Comparison of ENCODE assay signal across 8 cellular contexts in the genomic region with DNA sequence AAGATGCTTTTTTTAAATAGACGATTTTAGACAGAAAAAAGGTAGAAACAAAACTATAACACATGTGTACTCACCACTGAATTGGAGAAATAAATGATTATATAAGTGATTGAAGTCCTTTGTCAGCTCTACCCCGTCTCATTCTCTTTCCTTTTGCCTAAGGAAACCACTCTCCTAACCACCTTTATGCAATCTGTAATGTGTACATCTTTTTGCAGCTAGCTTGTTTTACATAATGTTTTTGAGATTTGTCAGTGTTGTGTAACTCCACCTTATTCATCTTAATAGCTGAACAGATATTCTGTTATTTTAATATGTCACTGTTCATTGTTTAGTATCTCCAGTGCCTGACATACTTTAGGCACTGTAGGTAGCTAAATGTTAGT. TPM values are rescaled to one million over a fixed set of nuclear protein-coding genes. Genes with fewer than 3 reads are reported as not detected.
DNase-seq lines count a peak whose midpoint lies in the region; ATAC-seq and FAIRE-seq lines count a peak whose summit lies in the region.

No MANE protein-coding gene starts in this region.

- H3K9ac ChIP-seq in iPS-20b (ENCODE audit: low read depth, low read length), result peak overlapping the region; percentile 97

- no peaks in the 10 kb centered on the region for H3K27me3 Mint-ChIP-seq in activated T-helper 17 cell treated with anti-CD3 and anti-CD28 coated beads, Interleukin-2, amount 50 U/mL, for 72 hours

- no peaks in the 10 kb centered on the region for H3K27me3 ChIP-seq in iPS-20b (ENCODE audit: insufficient read depth, low read length)

- H3K27ac Mint-ChIP-seq in activated T-helper 17 cell treated with anti-CD3 and anti-CD28 coated beads, Interleukin-2, amount 50 U/mL, for 72 hours, result peak overlapping the region; percentile 99

- peaks cover 28% of the 10 kb centered on the region for H3K4me1 Mint-ChIP-seq in activated T-helper 17 cell treated with anti-CD3 and anti-CD28 coated beads, Interleukin-2, amount 50 U/mL, for 72 hours

- peaks cover 54% of the 10 kb centered on the region for H3K4me1 ChIP-seq in iPS-20b (ENCODE audit: insufficient read depth, low read length)

- no peak for ATAC-seq in activated T-helper 17 cell treated with anti-CD3 and anti-CD28 coated beads, Interleukin-2, amount 50 U/mL, for 72 hours (replicated peaks)

- H3K9me3 Mint-ChIP-seq in activated T-helper 17 cell treated with anti-CD3 and anti-CD28 coated beads, Interleukin-2, amount 50 U/mL, for 72 hours, result no peaks in the 10 kb centered on the region

- H3K9me3 ChIP-seq in iPS-20b (ENCODE audit: insufficient read depth, low read depth, low read length), result no peaks in the 10 kb centered on the region

- peaks cover 31% of the 10 kb centered on the region for H3K36me3 ChIP-seq in iPS-20b (ENCODE audit: insufficient read depth, low read depth, low read length)

- peaks cover 38% of the 10 kb centered on the region for H3K36me3 Mint-ChIP-seq in activated T-helper 17 cell treated with anti-CD3 and anti-CD28 coated beads, Interleukin-2, amount 50 U/mL, for 72 hours (ENCODE audit: low read depth)

- peak overlapping the region; percentile 78 for H3K27ac ChIP-seq in iPS-20b (ENCODE audit: low read length)
- H3K27ac ChIP-seq in substantia nigra (ENCODE audit: low read depth, low read length, poor library complexity, severe bottlenecking), result peak overlapping the region; percentile 93

- no peak for FAIRE-seq in urothelium cell line (lab: Jason Lieb, UNC)

- peak overlapping the region; percentile 86 for H3K4me3 ChIP-seq in iPS-20b (ENCODE audit: low read length)

- peak; percentile 54 for DNase-seq in SIG-M5 treated with dmso at 0.1 percent for 504 hours (lab: John Stamatoyannopoulos, UW; ENCODE audit: unreplicated experiment)
- DNase-seq in SIG-M5 (lab: John Stamatoyannopoulos, UW), result no peak
- DNase-seq in substantia nigra (lab: John Stamatoyannopoulos, UW), result no peak
- no peak for DNase-seq in NCI-H526 (lab: John Stamatoyannopoulos, UW)
- DNase-seq in GOT3 (lab: John Stamatoyannopoulos, UW), result no peak
- no peak for DNase-seq in urothelium cell line (ENCODE audit: low spot score)

- H3K4me3 Mint-ChIP-seq in activated T-helper 17 cell treated with anti-CD3 and anti-CD28 coated beads, Interleukin-2, amount 50 U/mL, for 72 hours, result peak overlapping the region; percentile 100

RNA-seq across cellular contexts. Expression of a gene that starts 0.7 kb away (rescaled TPM):
- total RNA-seq in activated T-helper 17 cell treated with anti-CD3 and anti-CD28 coated beads, Interleukin-2, amount 50 U/mL, for 72 hours, result 10 to 100 TPM in 1 of 2 donors, 1 to 10 TPM in 1; 9.2 to 10.3 TPM

RNA-seq across cellular contexts. Expression of a gene that starts 20.5 kb away (rescaled TPM):
- under 1 TPM; 0.32 to 0.58 TPM for total RNA-seq in activated T-helper 17 cell treated with anti-CD3 and anti-CD28 coated beads, Interleukin-2, amount 50 U/mL, for 72 hours

RNA-seq across cellular contexts. Expression of a gene that starts 27.2 kb away (rescaled TPM):
- total RNA-seq in activated T-helper 17 cell treated with anti-CD3 and anti-CD28 coated beads, Interleukin-2, amount 50 U/mL, for 72 hours, result 10 to 100 TPM; 22.4 to 26.3 TPM
